ENCODE assay signal across 17 cellular contexts in the genomic region with DNA sequence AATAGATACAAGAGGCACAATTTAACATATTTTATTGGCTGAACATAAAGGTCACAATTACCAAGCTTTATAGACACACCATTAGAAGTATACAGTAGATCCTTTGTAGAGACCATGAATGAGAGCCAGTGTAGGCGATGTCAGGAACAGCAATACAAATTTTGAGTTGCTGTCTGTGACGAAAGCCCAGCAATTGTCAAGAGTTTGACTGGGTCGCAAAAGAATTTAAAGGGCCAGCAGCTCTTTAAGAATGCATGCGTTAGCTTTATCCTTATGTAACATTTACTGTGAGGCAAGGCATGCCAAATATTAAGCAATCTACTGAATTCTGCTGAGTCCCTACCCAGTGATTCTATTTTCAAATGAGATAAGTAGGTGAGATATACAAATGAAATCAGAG.
DNase-seq lines count a peak whose midpoint lies in the region; FAIRE-seq and TF ChIP-seq lines count a peak whose summit lies in the region.
"Had no signal": no experiment of that assay in that cellular context is flagged by ENCODE, and none has a peak within 500 bp of the region (broad histone marks: within the 10 kb centered on the region; RNA-seq: fewer than 3 reads in every experiment).

No MANE protein-coding gene starts in this region.

- no peaks in the 10 kb centered on the region for H3K23me2 ChIP-seq in H1 (ENCODE audit: low read depth, low read length)

- FAIRE-seq in H1 (lab: Jason Lieb, UNC) (no peak), GM12891 (lab: Jason Lieb, UNC) (no peak)
- FAIRE-seq: D721Med had no signal

- H4K8ac ChIP-seq in H1 (ENCODE audit: extremely low read depth, insufficient read depth, low read length): no peak overlapping the region

- H3K4ac ChIP-seq in H1 (replicated peaks; ENCODE audit: insufficient read length, low read depth, low read length): no peak overlapping the region

- H4K20me1 ChIP-seq in H1 (replicated peaks in 1 of 2; ENCODE audit: control insufficient read depth in 1 of 2, insufficient read depth in 2 of 2, low read length in 2 of 2): no peaks in the 10 kb centered on the region

- no peak overlapping the region for H3K9ac ChIP-seq in H1 (replicated peaks in 1 of 4; ENCODE audit: extremely low read depth in 1 of 4, low read depth in 3 of 4, low read length in 3 of 4)

- H3K36me3 Mint-ChIP-seq in CD14-positive monocyte: peaks cover 5 to 8% of the 10 kb centered on the region in 2 donors
- H3K36me3 Mint-ChIP-seq in nephron progenitor cell (ENCODE audit: low read depth): peaks cover 26% of the 10 kb centered on the region
- H3K36me3 Mint-ChIP-seq in activated naive CD8-positive, alpha-beta T cell treated with anti-CD3 and anti-CD28 coated beads for 36 hours: peaks cover 1% of the 10 kb centered on the region

- H3K9me3 ChIP-seq in H1 (ENCODE audit: insufficient read depth in 2 of 2, low read depth in 1 of 2, low read length in 1 of 2): peaks cover 2 to 6% of the 10 kb centered on the region in 2 experiments; a peak in 1 of 4 replicates

- no peak overlapping the region for H3K14ac ChIP-seq in H1 (ENCODE audit: insufficient read length)

- TF ChIP-seq POLR2A in H1 (IDR thresholded peaks at IDR 0.05; ENCODE audit: control extremely low read depth in 1 of 2, low read depth in 2 of 2, low read length in 2 of 2) (no peak), GM12891 (IDR thresholded peaks at IDR 0.05; ENCODE audit: low read depth, low read length) (no peak)

- H4K5ac ChIP-seq in H1 (ENCODE audit: insufficient read length, low read depth, low read length): no peak overlapping the region

- H3K4me3 Mint-ChIP-seq in CD14-positive monocyte (no peak overlapping the region), nephron progenitor cell (no peak overlapping the region)
- H3K4me3 Mint-ChIP-seq in activated naive CD8-positive, alpha-beta T cell treated with anti-CD3 and anti-CD28 coated beads for 36 hours: no peak overlapping the region
- H3K4me3 Mint-ChIP-seq: activated CD4-positive, alpha-beta T cell treated with anti-CD3 and anti-CD28 coated beads, Interleukin-2, amount 10 ng/mL, durations not matched to agents 7 days and 5 days had no signal

- CTCF ChIA-PET in H1 (lab: Charles Lee; ENCODE audit: partially characterized antibody): interaction anchor here (0.7 to 1.0 kb wide), 2 partner anchors 11 to 273 kb away, joined by 3 read pairs; no protein-coding TSS in a partner anchor

- H3K27ac Mint-ChIP-seq in CD14-positive monocyte (peak overlapping the region; percentile 77 to 94 (median 82)), nephron progenitor cell (peak overlapping the region; percentile 25)
- no peak overlapping the region for H3K27ac Mint-ChIP-seq in activated naive CD8-positive, alpha-beta T cell treated with anti-CD3 and anti-CD28 coated beads for 36 hours
- H3K27ac Mint-ChIP-seq: activated CD4-positive, alpha-beta T cell treated with anti-CD3 and anti-CD28 coated beads, Interleukin-2, amount 10 ng/mL, durations not matched to agents 7 days and 5 days had no signal

- H2BK120ac ChIP-seq in H1 (replicated peaks; ENCODE audit: low read depth, low read length): no peak overlapping the region

- no peak overlapping the region for H2BK5ac ChIP-seq in H1 (ENCODE audit: low read depth, low read length)

- H3K27ac ChIP-seq in H1 (ENCODE audit: low read depth, low read length): no peak overlapping the region

- POLR2A ChIA-PET in H1 (lab: Charles Lee; ENCODE audit: partially characterized antibody): no interaction called here

- no peak overlapping the region for H2BK12ac ChIP-seq in H1 (ENCODE audit: low read depth, low read length)

- no peak overlapping the region for H3K18ac ChIP-seq in H1 (ENCODE audit: extremely low read depth, low read length)

- H2AK5ac ChIP-seq in H1 (ENCODE audit: low read depth, low read length): no peak overlapping the region

- no peak for TF ChIP-seq RAD21 in H1 (IDR thresholded peaks at IDR 0.05 in 1 of 2, conservative IDR thresholded peaks at IDR 0.05 in 1 of 2; ENCODE audit: low read depth in 2 of 2, low read length in 2 of 2)

- H3K56ac ChIP-seq in H1 (replicated peaks; ENCODE audit: insufficient read length, low read depth, low read length): no peak overlapping the region

- DNase-seq in CD14-positive monocyte (ENCODE audit: low spot score): no peak
- peak; percentile 58 for DNase-seq in NCI-H226
- DNase-seq in H1 (ENCODE audit: low read depth in 1 of 2, low spot score in 2 of 2): no peak
- DNase-seq in nephron progenitor cell: no peak
- DNase-seq in GOT3 (lab: John Stamatoyannopoulos, UW): no peak
- DNase-seq in activated naive CD8-positive, alpha-beta T cell treated with anti-CD3 and anti-CD28 coated beads for 36 hours: no peak
- no peak for DNase-seq in GM12891 (ENCODE audit: insufficient read length, low spot score)
- DNase-seq in NCI-H526 (lab: John Stamatoyannopoulos, UW): no peak
- DNase-seq: activated CD4-positive, alpha-beta T cell treated with anti-CD3 and anti-CD28 coated beads, Interleukin-2, amount 10 ng/mL, durations not matched to agents 7 days and 5 days; activated T-cell treated with anti-CD3 and anti-CD28 coated beads, Interleukin-2, amount 50 U/mL, for 1 hour; cortex of kidney; mesendoderm; NCI-H1694; NCI-H510A; stimulated activated naive CD4-positive, alpha-beta T cell treated with Interleukin-2 at 50 U/mL for 16 hours; T-helper 9 cell had no signal

- H3K4me1 Mint-ChIP-seq in CD14-positive monocyte: peaks cover 59% of the 10 kb centered on the region
- H3K4me1 Mint-ChIP-seq in nephron progenitor cell: peaks cover 5% of the 10 kb centered on the region
- peaks cover 7% of the 10 kb centered on the region for H3K4me1 Mint-ChIP-seq in activated naive CD8-positive, alpha-beta T cell treated with anti-CD3 and anti-CD28 coated beads for 36 hours

- H3K9me3 Mint-ChIP-seq in CD14-positive monocyte: peaks cover 10 to 22% (median 15%) of the 10 kb centered on the region in 7 donors
- peaks cover 14% of the 10 kb centered on the region for H3K9me3 Mint-ChIP-seq in nephron progenitor cell
- peaks cover 2% of the 10 kb centered on the region for H3K9me3 Mint-ChIP-seq in activated naive CD8-positive, alpha-beta T cell treated with anti-CD3 and anti-CD28 coated beads for 36 hours

- no peaks in the 10 kb centered on the region for H3K79me1 ChIP-seq in H1 (ENCODE audit: low read depth, low read length)

- intact Hi-C loops in CD14-positive monocyte (cut with micrococcal nuclease): no loop called here

- no peak for TF ChIP-seq EP300 in H1 (IDR thresholded peaks at IDR 0.05; ENCODE audit: borderline replicate concordance in 1 of 2, low read depth in 2 of 2, low read length in 2 of 2)

- H3K4me3 ChIP-seq in H1 (ENCODE audit: extremely low read depth in 1 of 4, insufficient read depth in 2 of 4, low read depth in 3 of 4, low read length in 4 of 4): no peak overlapping the region

- H4K91ac ChIP-seq in H1 (replicated peaks; ENCODE audit: insufficient read length, low read length): no peak overlapping the region

- H3K79me2 ChIP-seq in H1 (ENCODE audit: control insufficient read depth in 1 of 2, insufficient read depth in 2 of 2, low read length in 2 of 2): no peaks in the 10 kb centered on the region

- H2BK15ac ChIP-seq in H1 (ENCODE audit: low read length): no peak overlapping the region

- no peak overlapping the region for H3K23ac ChIP-seq in H1 (ENCODE audit: insufficient read length)

- peaks cover 0 to 2% (median 1%) of the 10 kb centered on the region in 4 experiments; a peak in 5 of 7 replicates for H3K4me1 ChIP-seq in H1 (replicated peaks in 1 of 4; ENCODE audit: control insufficient read depth in 3 of 4, insufficient read depth in 4 of 4, low read length in 3 of 4)

- H3K4me2 ChIP-seq in H1 (ENCODE audit: insufficient read depth in 1 of 2, low read depth in 2 of 2, low read length in 2 of 2): no peak overlapping the region

- H3K27me3 Mint-ChIP-seq in CD14-positive monocyte (ENCODE audit: low read depth in 3 of 3) (peaks cover 0 to 2% (median 1%) of the 10 kb centered on the region in 3 donors), nephron progenitor cell (ENCODE audit: low read depth, poor library complexity) (no peaks in the 10 kb centered on the region)
- peaks cover 3% of the 10 kb centered on the region for H3K27me3 Mint-ChIP-seq in activated naive CD8-positive, alpha-beta T cell treated with anti-CD3 and anti-CD28 coated beads for 36 hours

- peaks cover 0 to 5% (median 2%) of the 10 kb centered on the region in 4 experiments; a peak in 4 of 8 replicates for H3K36me3 ChIP-seq in H1 (ENCODE audit: control insufficient read depth in 2 of 4, insufficient read depth in 4 of 4, low read length in 3 of 4)

- no peak overlapping the region for H2BK20ac ChIP-seq in H1 (ENCODE audit: low read length)

- H2AFZ ChIP-seq in H1 (ENCODE audit: low read length): no peak overlapping the region

- no peaks in the 10 kb centered on the region for H3K27me3 ChIP-seq in H1 (replicated peaks in 1 of 4; ENCODE audit: control insufficient read depth in 3 of 4, extremely low read depth in 1 of 4, insufficient read depth in 3 of 4, low read length in 3 of 4)

- 85% methylated on average over 4 of the region's 4 CpGs; no CpG with 5 or more reads in 1 of the 2 experiments for WGBS in H1 (ENCODE audit: extremely low coverage in 1 of 2, insufficient coverage in 1 of 2, insufficient read length in 1 of 2, insufficient replicate concordance in 2 of 2, low coverage in 1 of 2, low lambda C conversion rate in 2 of 2, missing lambda C conversion rate in 1 of 2), 2 experiments

- TF ChIP-seq CTCF in CD14-positive monocyte (IDR thresholded peaks at IDR 0.05) (no peak), H1 (IDR thresholded peaks at IDR 0.05; ENCODE audit: control extremely low read depth in 1 of 3, insufficient read depth in 1 of 3, low read depth in 1 of 3, low read length in 3 of 3) (no peak), nephron progenitor cell (IDR thresholded peaks at IDR 0.05) (no peak)

TF ChIP-seq in H1, 55 proteins besides CTCF, POLR2A, EP300 and RAD21:
- TF ChIP-seq POLR2AphosphoS5 (IDR thresholded peaks at IDR 0.05; ENCODE audit: low read depth, low read length): no peak
- peak; percentile 15; the same call in 1 of the 2 replicates for TF ChIP-seq CEBPB (IDR thresholded peaks at IDR 0.05; ENCODE audit: low read depth, low read length)
- TF ChIP-seq CHD1 (IDR thresholded peaks at IDR 0.05; ENCODE audit: low read depth, low read length): no peak
- no peak for TF ChIP-seq JUN (IDR thresholded peaks at IDR 0.05; ENCODE audit: low read depth, low read length)
- no peak for TF ChIP-seq TBP (IDR thresholded peaks at IDR 0.05; ENCODE audit: low read depth, low read length)
- no peak for TF ChIP-seq BCL11A (IDR thresholded peaks at IDR 0.05; ENCODE audit: low read depth in 2 of 2, low read length in 2 of 2)

TF ChIP-seq in GM12891, 5 proteins besides CTCF, POLR2A, EP300 and RAD21:
- TF ChIP-seq POU2F2 (IDR thresholded peaks at IDR 0.05; ENCODE audit: low read depth, low read length): no peak
- TF ChIP-seq TAF1 (IDR thresholded peaks at IDR 0.05; ENCODE audit: low read depth, low read length): no peak
- TF ChIP-seq PAX5 (IDR thresholded peaks at IDR 0.05; ENCODE audit: insufficient read depth, low read length, severe bottlenecking): no peak
TF ChIP-seq in GM12891: peak in this region for 0.
